8 cellular contexts compared by ENCODE assay signal in genomic region chr12:100573168-100573498, GRCh38. TPM values are rescaled to one million over a fixed set of nuclear protein-coding genes. Genes with fewer than 3 reads are reported as not detected.
A peak's percentile ranks its signal among the peaks of the same experiment; 100 is the strongest.
DNase-seq lines count a peak whose midpoint lies in the region; ATAC-seq and TF ChIP-seq lines count a peak whose summit lies in the region.

No MANE protein-coding gene starts in this region.

- TF ChIP-seq CTCF in mesothelial cell of epicardium (IDR thresholded peaks at IDR 0.05; ENCODE audit: unreplicated experiment) (no peak), upper lobe of right lung (IDR thresholded peaks at IDR 0.05) (no peak)

- intact Hi-C loops in upper lobe of right lung (cut with DNase I), result no loop called here

- H3K9me3 Mint-ChIP-seq in activated naive CD4-positive, alpha-beta T cell treated with anti-CD3 and anti-CD28 coated beads, Interleukin-2, amount 50 U/mL, for 24 hours, result no peaks in the 10 kb centered on the region
- H3K9me3 Mint-ChIP-seq in mesothelial cell of epicardium, result no peaks in the 10 kb centered on the region

- no peaks in the 10 kb centered on the region for H3K27me3 ChIP-seq in upper lobe of right lung

- peak overlapping the region; percentile 72 for H3K4me3 ChIP-seq in upper lobe of right lung

- peaks cover 9% of the 10 kb centered on the region for H3K4me1 Mint-ChIP-seq in activated naive CD4-positive, alpha-beta T cell treated with anti-CD3 and anti-CD28 coated beads, Interleukin-2, amount 50 U/mL, for 24 hours
- H3K4me1 Mint-ChIP-seq in mesothelial cell of epicardium, result peaks cover 12% of the 10 kb centered on the region

- no peak for TF ChIP-seq POLR2A in GM18505 (IDR thresholded peaks at IDR 0.05; ENCODE audit: borderline replicate concordance, extremely low read depth, insufficient read depth, insufficient read length)

- ATAC-seq in upper lobe of right lung, result no peak
- ATAC-seq in GM21390 (IDR thresholded peaks at IDR 0.05; ENCODE audit: unreplicated experiment), result no peak
- ATAC-seq in HG03460 (IDR thresholded peaks at IDR 0.05; ENCODE audit: unreplicated experiment), result no peak
- no peak for ATAC-seq in GM18505 (IDR thresholded peaks at IDR 0.05; ENCODE audit: unreplicated experiment)

- no peaks in the 10 kb centered on the region for H3K36me3 Mint-ChIP-seq in activated naive CD4-positive, alpha-beta T cell treated with anti-CD3 and anti-CD28 coated beads, Interleukin-2, amount 50 U/mL, for 24 hours
- H3K36me3 Mint-ChIP-seq in mesothelial cell of epicardium, result no peaks in the 10 kb centered on the region

- no peaks in the 10 kb centered on the region for H3K36me3 ChIP-seq in upper lobe of right lung

- no peaks in the 10 kb centered on the region for H3K9me3 ChIP-seq in upper lobe of right lung

- H3K4me3 Mint-ChIP-seq in activated naive CD4-positive, alpha-beta T cell treated with anti-CD3 and anti-CD28 coated beads, Interleukin-2, amount 50 U/mL, for 24 hours, result peak overlapping the region; percentile 92
- peak overlapping the region; percentile 88 for H3K4me3 Mint-ChIP-seq in mesothelial cell of epicardium

- H3K4me1 ChIP-seq in upper lobe of right lung, result peaks cover 10% of the 10 kb centered on the region

- H3K27me3 Mint-ChIP-seq in activated naive CD4-positive, alpha-beta T cell treated with anti-CD3 and anti-CD28 coated beads, Interleukin-2, amount 50 U/mL, for 24 hours, result peaks cover 13% of the 10 kb centered on the region
- H3K27me3 Mint-ChIP-seq in mesothelial cell of epicardium (ENCODE audit: low read depth), result peaks cover 30% of the 10 kb centered on the region

- H3K27ac ChIP-seq in caudate nucleus (ENCODE audit: low read depth, low read length) (peak overlapping the region; percentile 45), upper lobe of right lung (peak overlapping the region; percentile 55)

- H3K27ac Mint-ChIP-seq in activated naive CD4-positive, alpha-beta T cell treated with anti-CD3 and anti-CD28 coated beads, Interleukin-2, amount 50 U/mL, for 24 hours, result no peak overlapping the region
- no peak overlapping the region for H3K27ac Mint-ChIP-seq in mesothelial cell of epicardium

- no peak for DNase-seq in activated naive CD4-positive, alpha-beta T cell (lab: John Stamatoyannopoulos, UW)
- DNase-seq in caudate nucleus (lab: John Stamatoyannopoulos, UW) (peak in 1 of 61 donors; percentile 29), mesothelial cell of epicardium (ENCODE audit: low spot score in 2 of 2, unreplicated experiment in 2 of 2) (no peak), upper lobe of right lung (no peak)

RNA-seq across cellular contexts. Expression of gene GAS2L3, which starts 0.4 kb away (rescaled TPM):
- total RNA-seq in mesothelial cell of epicardium (13.7 to 17.5 TPM (median 16.5 TPM) in 3 replicates), upper lobe of right lung (15.1 TPM)
